1 cellular context compared by ENCODE assay signal in the genomic region with DNA sequence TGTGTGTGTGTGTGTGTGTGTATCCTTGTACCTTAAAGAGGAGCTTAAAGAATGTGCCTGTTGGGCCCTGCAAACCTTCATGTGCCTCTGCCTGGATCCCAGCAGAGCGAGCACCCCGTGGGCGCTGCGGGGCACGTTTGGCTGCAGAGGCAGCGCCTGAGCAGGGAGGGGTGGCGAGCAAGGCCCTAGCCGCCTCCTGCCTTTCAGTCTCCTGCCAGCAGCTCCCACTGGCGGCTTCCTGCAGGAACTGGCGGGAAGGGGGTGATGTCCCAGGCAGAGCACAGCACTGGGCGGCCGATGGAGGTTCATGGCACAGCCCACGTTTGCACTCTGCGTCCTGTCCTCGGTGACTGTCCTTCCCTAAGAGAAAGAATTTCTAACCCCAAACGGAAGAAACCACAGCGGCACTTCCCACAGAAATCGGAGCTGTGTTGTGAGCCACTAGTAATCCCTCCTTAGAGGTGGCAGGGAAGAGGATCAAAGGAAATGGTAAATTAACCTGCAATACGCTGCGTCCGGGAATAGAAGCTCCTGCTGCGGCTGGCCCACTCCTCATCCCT.
TF ChIP-seq lines count a peak whose summit lies in the region.

No MANE protein-coding gene starts in this region.

TF ChIP-seq in HepG2, 621 proteins besides CTCF, POLR2A, EP300 and RAD21 (continued from another document and continues in another):
- TF ChIP-seq ATF5 (CRISPR knock-in tag; IDR thresholded peaks at IDR 0.05; ENCODE audit: low read depth) (no peak), NAIF1 (CRISPR knock-in tag; IDR thresholded peaks at IDR 0.05; ENCODE audit: borderline replicate concordance) (no peak), SRF (IDR thresholded peaks at IDR 0.05; ENCODE audit: low read depth, low read length) (no peak), THAP7 (CRISPR knock-in tag; IDR thresholded peaks at IDR 0.05) (no peak), ZNF652 (CRISPR knock-in tag; IDR thresholded peaks at IDR 0.05; ENCODE audit: borderline replicate concordance, low read depth) (no peak), ZMYM2 (CRISPR knock-in tag; IDR thresholded peaks at IDR 0.05) (no peak), ZMYM4 (CRISPR knock-in tag; IDR thresholded peaks at IDR 0.05) (no peak), E2F5 (CRISPR knock-in tag; conservative IDR thresholded peaks at IDR 0.05) (no peak), ZNF558 (CRISPR knock-in tag; IDR thresholded peaks at IDR 0.05; ENCODE audit: borderline replicate concordance) (no peak), ZNF333 (CRISPR knock-in tag; IDR thresholded peaks at IDR 0.05; ENCODE audit: borderline replicate concordance) (peak; percentile 28; the same call in 1 of the 2 replicates), ZNF629 (CRISPR knock-in tag; conservative IDR thresholded peaks at IDR 0.05) (no peak), SAP130 (CRISPR knock-in tag; IDR thresholded peaks at IDR 0.05; ENCODE audit: low read depth) (peak; percentile 79), ZFP36L1 (CRISPR knock-in tag; IDR thresholded peaks at IDR 0.05) (no peak), NFYB (CRISPR knock-in tag; IDR thresholded peaks at IDR 0.05) (no peak), XRCC5 (optimal IDR thresholded peaks at IDR 0.05; ENCODE audit: low read length) (peak; percentile 94), ZNF10 (CRISPR knock-in tag; IDR thresholded peaks at IDR 0.05; ENCODE audit: borderline replicate concordance, low read depth) (no peak), TAF15 (IDR thresholded peaks at IDR 0.05; ENCODE audit: low read depth, low read length, poor library complexity, severe bottlenecking) (no peak), HOXA3 (CRISPR knock-in tag; IDR thresholded peaks at IDR 0.05) (peak; percentile 67), ZNF83 (CRISPR knock-in tag; IDR thresholded peaks at IDR 0.05; ENCODE audit: borderline replicate concordance) (no peak; the same call in 1 of the 2 replicates), ZNF276 (CRISPR knock-in tag; IDR thresholded peaks at IDR 0.05; ENCODE audit: low read depth) (no peak), BHLHE40 (IDR thresholded peaks at IDR 0.05; ENCODE audit: low read length) (peak; percentile 46; the same call in 1 of the 2 replicates), SAFB2 (CRISPR knock-in tag; IDR thresholded peaks at IDR 0.05; ENCODE audit: borderline replicate concordance, low read depth) (no peak; the same call in 1 of the 2 replicates), MTF2 (CRISPR knock-in tag; IDR thresholded peaks at IDR 0.05; ENCODE audit: borderline replicate concordance) (no peak), MIER2 (CRISPR knock-in tag; IDR thresholded peaks at IDR 0.05) (no peak), TOPORS (CRISPR knock-in tag; IDR thresholded peaks at IDR 0.05) (no peak), ZNF607 (CRISPR knock-in tag; IDR thresholded peaks at IDR 0.05; ENCODE audit: borderline replicate concordance) (no peak), ZNF230 (CRISPR knock-in tag; IDR thresholded peaks at IDR 0.05) (no peak), ATRX (CRISPR knock-in tag; IDR thresholded peaks at IDR 0.05; ENCODE audit: borderline replicate concordance) (no peak), TEAD2 (CRISPR knock-in tag; IDR thresholded peaks at IDR 0.05) (no peak), ZNF569 (CRISPR knock-in tag; IDR thresholded peaks at IDR 0.05; ENCODE audit: borderline replicate concordance) (no peak), FOXM1 (CRISPR knock-in tag; IDR thresholded peaks at IDR 0.05) (no peak), ZNF557 (CRISPR knock-in tag; IDR thresholded peaks at IDR 0.05) (no peak), ZNF17 (CRISPR knock-in tag; IDR thresholded peaks at IDR 0.05) (no peak), NKX3-1 (CRISPR knock-in tag; IDR thresholded peaks at IDR 0.05) (no peak), ELF3 (CRISPR knock-in tag; IDR thresholded peaks at IDR 0.05) (peak; percentile 72), ZNF549 (CRISPR knock-in tag; IDR thresholded peaks at IDR 0.05) (no peak), ZNF772 (CRISPR knock-in tag; IDR thresholded peaks at IDR 0.05) (no peak), HOXA7 (CRISPR knock-in tag; IDR thresholded peaks at IDR 0.05) (no peak), ADNP (CRISPR knock-in tag; IDR thresholded peaks at IDR 0.05) (no peak), ZNF644 (CRISPR knock-in tag; IDR thresholded peaks at IDR 0.05; ENCODE audit: low read depth) (no peak), NR2F2 (IDR thresholded peaks at IDR 0.05; ENCODE audit: borderline replicate concordance, low read depth) (no peak), RBFOX2 (IDR thresholded peaks at IDR 0.05; ENCODE audit: low read depth, low read length) (0 out of 2 replicates have a peak, but pooled peaks have one; percentile 43), ZNF883 (CRISPR knock-in tag; IDR thresholded peaks at IDR 0.05; ENCODE audit: not compliant biosample characterization) (no peak), EEA1 (CRISPR knock-in tag; IDR thresholded peaks at IDR 0.05; ENCODE audit: borderline replicate concordance) (no peak), ZNF343 (CRISPR knock-in tag; IDR thresholded peaks at IDR 0.05) (no peak), ZNF724P (CRISPR knock-in tag; IDR thresholded peaks at IDR 0.05; ENCODE audit: borderline replicate concordance) (no peak), ZBTB46 (CRISPR knock-in tag; IDR thresholded peaks at IDR 0.05; ENCODE audit: borderline replicate concordance) (no peak), ZNF747 (CRISPR knock-in tag; IDR thresholded peaks at IDR 0.05; ENCODE audit: borderline replicate concordance) (no peak), NR1H2 (CRISPR knock-in tag; IDR thresholded peaks at IDR 0.05; ENCODE audit: borderline replicate concordance, low read depth) (no peak), ZNF768 (CRISPR knock-in tag; IDR thresholded peaks at IDR 0.05) (peak; percentile 79), PREB (CRISPR knock-in tag; IDR thresholded peaks at IDR 0.05) (no peak), TBP (CRISPR knock-in tag; IDR thresholded peaks at IDR 0.05) (no peak)
- TF ChIP-seq, protein P1, sequence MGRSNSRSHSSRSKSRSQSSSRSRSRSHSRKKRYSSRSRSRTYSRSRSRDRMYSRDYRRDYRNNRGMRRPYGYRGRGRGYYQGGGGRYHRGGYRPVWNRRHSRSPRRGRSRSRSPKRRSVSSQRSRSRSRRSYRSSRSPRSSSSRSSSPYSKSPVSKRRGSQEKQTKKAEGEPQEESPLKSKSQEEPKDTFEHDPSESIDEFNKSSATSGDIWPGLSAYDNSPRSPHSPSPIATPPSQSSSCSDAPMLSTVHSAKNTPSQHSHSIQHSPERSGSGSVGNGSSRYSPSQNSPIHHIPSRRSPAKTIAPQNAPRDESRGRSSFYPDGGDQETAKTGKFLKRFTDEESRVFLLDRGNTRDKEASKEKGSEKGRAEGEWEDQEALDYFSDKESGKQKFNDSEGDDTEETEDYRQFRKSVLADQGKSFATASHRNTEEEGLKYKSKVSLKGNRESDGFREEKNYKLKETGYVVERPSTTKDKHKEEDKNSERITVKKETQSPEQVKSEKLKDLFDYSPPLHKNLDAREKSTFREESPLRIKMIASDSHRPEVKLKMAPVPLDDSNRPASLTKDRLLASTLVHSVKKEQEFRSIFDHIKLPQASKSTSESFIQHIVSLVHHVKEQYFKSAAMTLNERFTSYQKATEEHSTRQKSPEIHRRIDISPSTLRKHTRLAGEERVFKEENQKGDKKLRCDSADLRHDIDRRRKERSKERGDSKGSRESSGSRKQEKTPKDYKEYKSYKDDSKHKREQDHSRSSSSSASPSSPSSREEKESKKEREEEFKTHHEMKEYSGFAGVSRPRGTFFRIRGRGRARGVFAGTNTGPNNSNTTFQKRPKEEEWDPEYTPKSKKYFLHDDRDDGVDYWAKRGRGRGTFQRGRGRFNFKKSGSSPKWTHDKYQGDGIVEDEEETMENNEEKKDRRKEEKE (IDR thresholded peaks at IDR 0.05), result no peak
- TF ChIP-seq, protein P2, sequence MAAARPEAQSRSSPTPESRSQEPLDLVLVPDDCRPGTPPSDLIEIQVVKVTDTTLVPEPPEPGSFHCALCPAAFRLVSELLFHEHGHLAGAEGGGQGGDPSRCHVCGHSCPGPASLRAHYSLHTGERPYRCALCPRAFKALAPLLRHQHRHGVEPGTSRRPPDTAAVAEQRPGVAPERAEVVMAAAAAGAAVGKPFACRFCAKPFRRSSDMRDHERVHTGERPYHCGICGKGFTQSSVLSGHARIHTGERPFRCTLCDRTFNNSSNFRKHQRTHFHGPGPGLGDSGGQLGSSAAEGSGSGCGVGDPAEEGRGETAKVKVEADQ (CRISPR knock-in tag; IDR thresholded peaks at IDR 0.05; ENCODE audit: borderline replicate concordance), result no peak
- TF ChIP-seq, protein P3, sequence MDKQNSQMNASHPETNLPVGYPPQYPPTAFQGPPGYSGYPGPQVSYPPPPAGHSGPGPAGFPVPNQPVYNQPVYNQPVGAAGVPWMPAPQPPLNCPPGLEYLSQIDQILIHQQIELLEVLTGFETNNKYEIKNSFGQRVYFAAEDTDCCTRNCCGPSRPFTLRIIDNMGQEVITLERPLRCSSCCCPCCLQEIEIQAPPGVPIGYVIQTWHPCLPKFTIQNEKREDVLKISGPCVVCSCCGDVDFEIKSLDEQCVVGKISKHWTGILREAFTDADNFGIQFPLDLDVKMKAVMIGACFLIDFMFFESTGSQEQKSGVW (CRISPR knock-in tag; IDR thresholded peaks at IDR 0.05; ENCODE audit: borderline replicate concordance), result no peak
- TF ChIP-seq, protein P4, sequence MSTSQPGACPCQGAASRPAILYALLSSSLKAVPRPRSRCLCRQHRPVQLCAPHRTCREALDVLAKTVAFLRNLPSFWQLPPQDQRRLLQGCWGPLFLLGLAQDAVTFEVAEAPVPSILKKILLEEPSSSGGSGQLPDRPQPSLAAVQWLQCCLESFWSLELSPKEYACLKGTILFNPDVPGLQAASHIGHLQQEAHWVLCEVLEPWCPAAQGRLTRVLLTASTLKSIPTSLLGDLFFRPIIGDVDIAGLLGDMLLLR (CRISPR knock-in tag; IDR thresholded peaks at IDR 0.05), result no peak; the same call in 1 of the 2 replicates
